In genomic region chr2:178425255-178425827, GRCh38 we compare ENCODE assay signal across 27 cellular contexts.
"Had no signal": no experiment of that assay in that cellular context is flagged by ENCODE, and none has a peak within 500 bp of the region (broad histone marks: within the 10 kb centered on the region; RNA-seq: fewer than 3 reads in every experiment).

No MANE protein-coding gene starts in this region.

- FAIRE-seq: colon, endometrium, endothelial cell of umbilical vein, frontal cortex had no signal

- DNase-seq: colonic mucosa; cortex of kidney; dermis blood vessel endothelial cell; dorsolateral prefrontal cortex; effector CD4-positive, alpha-beta T cell; effector CD8-positive, alpha-beta T cell; effector memory CD4-positive, alpha-beta T cell; effector memory CD8-positive, alpha-beta T cell; endodermal cell; erythroblast; esophagus squamous epithelium; foreskin fibroblast; foreskin keratinocyte; foreskin melanocyte; gastrocnemius medialis; glutamatergic neuron; head of caudate nucleus; heart left ventricle; heart right ventricle had no signal

- H3K4me1 ChIP-seq: colonic mucosa, esophagus muscularis mucosa, esophagus squamous epithelium, gastrocnemius medialis, gastroesophageal sphincter had no signal

- H3K27me3 ChIP-seq: colonic mucosa, dorsolateral prefrontal cortex, esophagus muscularis mucosa, esophagus squamous epithelium, foreskin keratinocyte, gastrocnemius medialis, gastroesophageal sphincter, heart left ventricle, heart right ventricle had no signal

- H3K36me3 ChIP-seq: colonic mucosa had no signal

- H3K4me3 ChIP-seq: colonic mucosa, coronary artery, dorsolateral prefrontal cortex, esophagus muscularis mucosa, esophagus squamous epithelium, gastrocnemius medialis, gastroesophageal sphincter, heart left ventricle, heart right ventricle had no signal

- H3K9me3 ChIP-seq: colonic mucosa, gastrocnemius medialis had no signal

- H3K27ac ChIP-seq: colonic mucosa, coronary artery, dorsolateral prefrontal cortex, epithelial cell of prostate, esophagus muscularis mucosa, esophagus squamous epithelium, foreskin keratinocyte, gastrocnemius medialis, gastroesophageal sphincter, heart left ventricle, heart right ventricle had no signal
